20 cellular contexts compared by ENCODE assay signal in the genomic region with DNA sequence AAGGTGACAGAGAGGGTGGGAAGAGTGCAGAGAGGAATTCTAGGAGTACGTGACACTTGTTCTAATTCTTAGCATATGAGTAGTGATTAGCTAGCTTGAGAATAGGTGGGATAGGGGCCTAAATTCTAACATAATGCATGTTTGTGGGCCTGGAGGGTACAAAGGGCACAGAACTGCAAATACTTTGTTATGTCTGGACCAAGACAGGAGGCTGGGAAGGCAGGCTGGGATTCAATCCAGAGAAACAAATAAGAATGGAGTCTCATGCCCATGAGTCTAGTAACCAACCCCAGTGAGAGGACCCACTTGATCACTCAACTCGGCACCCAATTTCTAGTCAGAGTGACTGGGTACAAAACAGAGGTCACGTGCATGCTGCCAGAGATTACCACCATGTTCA. TPM values are rescaled to one million over a fixed set of nuclear protein-coding genes. Genes with fewer than 3 reads are reported as not detected.
DNase-seq lines count a peak whose midpoint lies in the region; ATAC-seq, FAIRE-seq and TF ChIP-seq lines count a peak whose summit lies in the region.
"Had no signal": no experiment of that assay in that cellular context is flagged by ENCODE, and none has a peak within 500 bp of the region (broad histone marks: within the 10 kb centered on the region; RNA-seq: fewer than 3 reads in every experiment).

No MANE protein-coding gene starts in this region.

- WGBS in heart right ventricle, 2 donors, result 75 to 81% methylated on average over 3 of the region's 3 CpGs
- 80% methylated on average over 3 of the region's 3 CpGs for WGBS in right lobe of liver (ENCODE audit: insufficient coverage, low coverage, low lambda C conversion rate, missing lambda C conversion rate)
- 62 to 93% (median 73%) methylated on average over 3 of the region's 3 CpGs for WGBS in psoas muscle, 3 donors

- no peak for DNase-seq in heart right ventricle
- no peak for DNase-seq in Right ventricle myocardium superior
- no peak for DNase-seq in right lobe of liver
- no peak for DNase-seq in psoas muscle
- DNase-seq in kidney, result no peak
- DNase-seq: 8988T; CD4-positive, alpha-beta memory T cell; DMS153; DMS79; GDM1; GOT3; H7; HFFc6 had no signal

- no peak overlapping the region for H3K9ac ChIP-seq in kidney (ENCODE audit: low read length in 2 of 2)
- H3K9ac ChIP-seq: BLaER1 had no signal

- ATAC-seq in heart right ventricle (no peak), Right ventricle myocardium superior (ENCODE audit: poor library complexity) (no peak), right lobe of liver (peak in 3 of 4 donors; percentile 37 to 58 (median 38)), psoas muscle (no peak), GM21723 (IDR thresholded peaks at IDR 0.05; ENCODE audit: unreplicated experiment) (no peak), GM21717 (IDR thresholded peaks at IDR 0.05; ENCODE audit: unreplicated experiment) (no peak)
- ATAC-seq: HCT116 had no signal

- TF ChIP-seq CTCF in heart right ventricle (IDR thresholded peaks at IDR 0.05) (no peak), right lobe of liver (IDR thresholded peaks at IDR 0.05) (no peak), psoas muscle (IDR thresholded peaks at IDR 0.05) (no peak), kidney (IDR thresholded peaks at IDR 0.05; ENCODE audit: borderline replicate concordance, extremely low read depth, insufficient read depth) (no peak)

- H3K27me3 ChIP-seq in heart right ventricle (no peaks in the 10 kb centered on the region), right lobe of liver (no peaks in the 10 kb centered on the region), psoas muscle (ENCODE audit: insufficient read depth in 3 of 3, low read length in 2 of 3) (no peaks in the 10 kb centered on the region)
- H3K27me3 ChIP-seq: BLaER1 had no signal

- H3K4me1 ChIP-seq in heart right ventricle (peaks cover 3 to 76% (median 55%) of the 10 kb centered on the region in 9 donors), right lobe of liver (peaks cover 0 to 3% (median 0%) of the 10 kb centered on the region in 4 donors), psoas muscle (peaks cover 72% of the 10 kb centered on the region), kidney (ENCODE audit: control insufficient read depth in 1 of 2, insufficient read depth in 1 of 2, low read depth in 1 of 2, low read length in 2 of 2) (peaks cover 2 to 16% of the 10 kb centered on the region in 2 donors)
- H3K4me1 ChIP-seq: BLaER1 had no signal

- no peak for FAIRE-seq in kidney (lab: Jason Lieb, UNC)
- FAIRE-seq: GM12892, GM18507 had no signal

- H3K4me3 ChIP-seq in heart right ventricle (no peak overlapping the region), right lobe of liver (no peak overlapping the region), psoas muscle (no peak overlapping the region), kidney (ENCODE audit: low read length in 2 of 2) (no peak overlapping the region)
- H3K4me3 ChIP-seq: BLaER1 had no signal

- H3K9me3 ChIP-seq in heart right ventricle, result peaks cover 0 to 6% (median 0%) of the 10 kb centered on the region in 11 donors
- H3K9me3 ChIP-seq in right lobe of liver, result no peaks in the 10 kb centered on the region
- H3K9me3 ChIP-seq in psoas muscle, result no peaks in the 10 kb centered on the region
- H3K9me3 ChIP-seq in kidney (ENCODE audit: control insufficient read depth in 1 of 2, low read length in 2 of 2), result no peaks in the 10 kb centered on the region

- H3K36me3 ChIP-seq in heart right ventricle (peaks cover 0 to 13% (median 0%) of the 10 kb centered on the region in 9 donors), right lobe of liver (no peaks in the 10 kb centered on the region), psoas muscle (ENCODE audit: insufficient read depth in 1 of 2, low read depth in 1 of 2) (peaks cover 0 to 30% of the 10 kb centered on the region in 2 donors), kidney (ENCODE audit: control insufficient read depth in 1 of 2, insufficient read depth in 2 of 2, low read length in 2 of 2) (peaks cover 0 to 4% of the 10 kb centered on the region in 2 donors)

- TF ChIP-seq POLR2A in right lobe of liver (IDR thresholded peaks at IDR 0.05), result no peak

- H3K27ac ChIP-seq in heart right ventricle (peak overlapping the region in 7 of 10 donors; percentile 19 to 74 (median 57)), angular gyrus (ENCODE audit: low read depth, low read length) (peak overlapping the region; percentile 10), right lobe of liver (no peak overlapping the region), psoas muscle (peak overlapping the region; percentile 95), kidney (ENCODE audit: low read depth in 2 of 2, low read length in 2 of 2) (no peak overlapping the region)
- H3K27ac ChIP-seq: BLaER1 had no signal

- intact Hi-C loops in heart right ventricle (cut with DNase I) (loop anchor here in 2 of 10 donors (5.0 kb wide), 1 partner anchor 39 kb away; a partner anchor contains a TSS), Right ventricle myocardium superior (cut with DNase I) (loop anchor here (5.0 kb wide), 1 partner anchor 34 kb away; no protein-coding TSS in a partner anchor), right lobe of liver (cut with DNase I) (no loop called here), psoas muscle (cut with DNase I) (loop anchor here in 1 of 2 donors (5.0 kb wide), 1 partner anchor 39 kb away; a partner anchor contains a TSS), kidney (cut with DNase I) (no loop called here)

RNA-seq across cellular contexts. Expression of a gene that starts 40.9 kb away (rescaled TPM):
- total RNA-seq in heart right ventricle, result 10 to 100 TPM in 9 of 10 donors, 1 to 10 TPM in 1; 7.9 to 20.5 (median 13.4) TPM
- polyA plus RNA-seq in heart right ventricle, result 1 to 10 TPM; 4.3 to 7.1 TPM
- total RNA-seq in Right ventricle myocardium superior, result 13.0 TPM
- 1 to 10 TPM; 3.0 to 5.4 (median 4.4) TPM for total RNA-seq in right lobe of liver
- 10 to 100 TPM; 20.8 to 47.4 (median 30.7) TPM for total RNA-seq in psoas muscle
- polyA plus RNA-seq in psoas muscle, result 10 to 100 TPM in 2 of 3 donors, 1 to 10 TPM in 1; 1.8 to 28.4 (median 13.6) TPM
- 14.6 TPM for total RNA-seq in kidney
- polyA plus RNA-seq in kidney (ENCODE audit: insufficient read depth, low read depth, low replicate concordance), result 34.5 TPM
- polyA plus RNA-seq: CD4-positive, alpha-beta memory T cell had no signal

Comparison
In these comparisons a context has a peak if more than half of its experiments do, and no peak if none do; other contexts are left out.
1. ATAC-seq: peak in right lobe of liver (3 of 4); none in heart right ventricle (0 of 8), Right ventricle myocardium superior (single experiment), psoas muscle (0 of 4), GM21723 (single experiment) and GM21717 (single experiment).
2. H3K27ac ChIP-seq: peak in heart right ventricle (7 of 10), angular gyrus (single experiment) and psoas muscle (single experiment); none in right lobe of liver (0 of 3) and kidney (0 of 2).